11 cellular contexts compared by ENCODE assay signal in the genomic region with DNA sequence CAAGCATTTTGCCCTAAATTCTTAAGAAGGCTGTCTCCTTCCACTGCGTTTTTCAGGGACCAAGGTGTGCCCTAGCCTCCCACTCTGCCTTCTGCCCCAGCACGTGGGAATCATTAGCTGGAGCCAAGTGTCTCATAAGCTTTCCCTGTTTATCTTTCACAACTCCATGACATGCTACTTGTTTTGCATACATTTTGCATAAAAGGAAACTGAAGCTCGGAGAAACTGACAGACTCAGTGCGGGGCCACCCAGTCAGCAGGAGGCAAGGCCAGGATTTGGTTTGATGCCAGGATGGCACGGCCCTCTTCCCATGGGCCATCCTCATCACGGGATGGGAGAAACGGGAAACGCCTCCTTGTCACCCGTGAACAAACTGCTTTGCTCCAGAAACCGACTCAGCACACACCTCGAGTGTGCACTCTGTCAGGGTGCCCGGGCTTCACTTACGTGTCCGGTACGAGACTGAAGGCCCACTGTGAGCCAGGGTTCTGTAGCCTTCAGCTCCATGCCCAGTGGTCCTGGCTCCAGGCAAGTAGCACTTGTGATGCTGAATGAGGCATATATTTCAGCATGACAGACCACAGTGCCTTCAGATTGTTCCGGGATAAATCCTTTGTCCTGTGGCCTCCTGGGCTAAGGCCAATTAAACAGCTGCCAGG. TPM values are rescaled to one million over a fixed set of nuclear protein-coding genes. Genes with fewer than 3 reads are reported as not detected.
DNase-seq lines count a peak whose midpoint lies in the region; ATAC-seq and TF ChIP-seq lines count a peak whose summit lies in the region.
"Had no signal": no experiment of that assay in that cellular context is flagged by ENCODE, and none has a peak within 500 bp of the region (broad histone marks: within the 10 kb centered on the region; RNA-seq: fewer than 3 reads in every experiment).

No MANE protein-coding gene starts in this region.

- TF ChIP-seq CTCF in RWPE2 (IDR thresholded peaks at IDR 0.05; ENCODE audit: poor library complexity, severe bottlenecking) = no peak
- TF ChIP-seq CTCF in transverse colon (IDR thresholded peaks at IDR 0.05) = no peak

- no peak overlapping the region for H3K4me3 Mint-ChIP-seq in CD8-positive, alpha-beta memory T cell
- H3K4me3 Mint-ChIP-seq: stimulated activated naive B cell treated with anti-CD40 and anti-IgM and Interleukin-4, amounts not matched to agents 10 μg/mL and 1 μg/mL and 100 μg/mL, for 72 hours; T-helper 2 cell treated with Interferon-gamma antibody and Interleukin-4, amounts not matched to agents 5 μg/mL and 100 μg/mL, for 36 hours had no signal

- no peak for TF ChIP-seq EP300 in transverse colon (IDR thresholded peaks at IDR 0.05; ENCODE audit: low read depth)

- peak; percentile 62 for TF ChIP-seq POLR2A in transverse colon (IDR thresholded peaks at IDR 0.05)

- H3K27ac ChIP-seq in RWPE2 (ENCODE audit: poor library complexity, severe bottlenecking) (peak overlapping the region; percentile 66), transverse colon (peak overlapping the region; percentile 84 to 90 (median 86))
- no peak overlapping the region for H3K27ac ChIP-seq in CD8-positive, alpha-beta memory T cell (ENCODE audit: low read depth, low read length)

- no peak overlapping the region for H3K4me3 ChIP-seq in RWPE2 (ENCODE audit: severe bottlenecking)
- no peak overlapping the region for H3K4me3 ChIP-seq in transverse colon
- H3K4me3 ChIP-seq in CD8-positive, alpha-beta memory T cell (ENCODE audit: low read length) = no peak overlapping the region

- peak; percentile 36 to 74 for DNase-seq in NOMO-1 (lab: John Stamatoyannopoulos, UW; ENCODE audit: unreplicated experiment in 2 of 2)
- DNase-seq in NOMO-1 treated with dmso at 0.1 percent for 144 hours (lab: John Stamatoyannopoulos, UW; ENCODE audit: unreplicated experiment) = no peak
- no peak for DNase-seq in RWPE2 (ENCODE audit: low spot score)
- peak; percentile 73 to 90 for DNase-seq in left colon
- peak; percentile 78 for DNase-seq in transverse colon
- DNase-seq in LoVo (ENCODE audit: low spot score) = no peak
- DNase-seq in CD8-positive, alpha-beta memory T cell = no peak
- DNase-seq: activated effector memory CD4-positive, alpha-beta T cell treated with Interleukin-2 at 50 U/mL for 16 hours; stimulated activated naive B cell treated with anti-CD40 and anti-IgM and Interleukin-4, amounts not matched to agents 10 μg/mL and 1 μg/mL and 100 μg/mL, for 72 hours had no signal

- CTCF ChIA-PET in CD8-positive, alpha-beta memory T cell (lab: Charles Lee) = no interaction called here

- in situ Hi-C loops in transverse colon (cut with MboI; ENCODE audit: low pct_ligation_motif_present in 1 of 4, low pct_unique_long_range_greater_than_20kb in 1 of 4, low sequenced_read_pairs in 3 of 4) = no loop called here

- intact Hi-C loops in left colon (cut with DNase I, micrococcal nuclease) (no loop called here), transverse colon (cut with DNase I; ENCODE audit: low total_unique reads) (no loop called here)

- 15 to 50% methylated on average over 2 to 12 of the region's 16 CpGs for WGBS in transverse colon (ENCODE audit: low coverage in 1 of 2), 2 donors

- H3K27me3 ChIP-seq in RWPE2 (ENCODE audit: insufficient read depth, poor library complexity, severe bottlenecking) = no peaks in the 10 kb centered on the region
- H3K27me3 ChIP-seq in transverse colon = no peaks in the 10 kb centered on the region
- H3K27me3 ChIP-seq in CD8-positive, alpha-beta memory T cell (ENCODE audit: insufficient read depth, low read length, poor library complexity, severe bottlenecking) = peaks cover 14% of the 10 kb centered on the region

- H3K9me3 ChIP-seq in RWPE2 (ENCODE audit: severe bottlenecking) = peaks cover 12% of the 10 kb centered on the region
- H3K9me3 ChIP-seq in transverse colon = no peaks in the 10 kb centered on the region
- H3K9me3 ChIP-seq in CD8-positive, alpha-beta memory T cell (ENCODE audit: low read length) = peaks cover 4% of the 10 kb centered on the region

- H3K36me3 Mint-ChIP-seq in CD8-positive, alpha-beta memory T cell = peaks cover 0 to 10% (median 5%) of the 10 kb centered on the region in 3 donors

- H3K4me1 ChIP-seq in RWPE2 (ENCODE audit: insufficient read depth, poor library complexity, severe bottlenecking) = peaks cover 34% of the 10 kb centered on the region
- peaks cover 23 to 43% (median 43%) of the 10 kb centered on the region in 4 donors for H3K4me1 ChIP-seq in transverse colon
- H3K4me1 ChIP-seq in CD8-positive, alpha-beta memory T cell (ENCODE audit: insufficient read depth, low read length) = no peaks in the 10 kb centered on the region

- ATAC-seq in RWPE2 (ENCODE audit: low read depth) = peak; percentile 33
- peak; percentile 61 for ATAC-seq in left colon
- no peak for ATAC-seq in HG03196 (IDR thresholded peaks at IDR 0.05; ENCODE audit: unreplicated experiment)
- ATAC-seq: stimulated activated naive B cell treated with anti-CD40 and anti-IgM and Interleukin-4, amounts not matched to agents 10 μg/mL and 1 μg/mL and 100 μg/mL, for 72 hours had no signal

- H3K4me1 Mint-ChIP-seq in CD8-positive, alpha-beta memory T cell = peaks cover 0 to 4% (median 3%) of the 10 kb centered on the region in 3 donors

- POLR2A ChIA-PET in CD8-positive, alpha-beta memory T cell (lab: Charles Lee) = no interaction called here

- peaks cover 18 to 36% of the 10 kb centered on the region in 2 donors for H3K27me3 Mint-ChIP-seq in CD8-positive, alpha-beta memory T cell

- peaks cover 14 to 24% (median 17%) of the 10 kb centered on the region in 5 donors for H3K9me3 Mint-ChIP-seq in CD8-positive, alpha-beta memory T cell

- H3K36me3 ChIP-seq in RWPE2 (ENCODE audit: low read depth) (no peaks in the 10 kb centered on the region), transverse colon (no peaks in the 10 kb centered on the region)
- H3K36me3 ChIP-seq in CD8-positive, alpha-beta memory T cell (ENCODE audit: insufficient read depth, low read length) = no peaks in the 10 kb centered on the region

- no peak overlapping the region for H3K27ac Mint-ChIP-seq in CD8-positive, alpha-beta memory T cell
- H3K27ac Mint-ChIP-seq: stimulated activated naive B cell treated with anti-CD40 and anti-IgM and Interleukin-4, amounts not matched to agents 10 μg/mL and 1 μg/mL and 100 μg/mL, for 72 hours; T-helper 2 cell treated with Interferon-gamma antibody and Interleukin-4, amounts not matched to agents 5 μg/mL and 100 μg/mL, for 36 hours had no signal

RNA-seq across cellular contexts. Expression of gene CEBPA, which starts 9.6 kb away (rescaled TPM):
- total RNA-seq in left colon (10 to 100 TPM; 70.6 to 73.5 TPM), transverse colon (10 to 100 TPM; 69.4 to 84.2 (median 77.3) TPM)
- 1 to 10 TPM; 1.1 to 1.3 TPM for total RNA-seq in CD8-positive, alpha-beta memory T cell
- 1.6 TPM for polyA plus RNA-seq in CD8-positive, alpha-beta memory T cell

Comparison
In these comparisons a context has a peak if more than half of its experiments do, and no peak if none do; other contexts are left out.
1. DNase-seq: peak in NOMO-1 (2 of 2), left colon (2 of 2) and transverse colon (single experiment); none in NOMO-1 treated with dmso at 0.1 percent for 144 hours (single experiment), RWPE2 (single experiment), LoVo (single experiment) and CD8-positive, alpha-beta memory T cell (0 of 5).
2. RNA of gene CEBPA, which starts 9.6 kb away (total RNA-seq): 69.4 to 84.2 TPM in transverse colon and 70.6 to 73.5 TPM in left colon; 1.1 to 1.3 TPM in CD8-positive, alpha-beta memory T cell; every median in the first group is over 10 times any median in the second.